ENCODE assay signal across 16 cellular contexts in the genomic region with DNA sequence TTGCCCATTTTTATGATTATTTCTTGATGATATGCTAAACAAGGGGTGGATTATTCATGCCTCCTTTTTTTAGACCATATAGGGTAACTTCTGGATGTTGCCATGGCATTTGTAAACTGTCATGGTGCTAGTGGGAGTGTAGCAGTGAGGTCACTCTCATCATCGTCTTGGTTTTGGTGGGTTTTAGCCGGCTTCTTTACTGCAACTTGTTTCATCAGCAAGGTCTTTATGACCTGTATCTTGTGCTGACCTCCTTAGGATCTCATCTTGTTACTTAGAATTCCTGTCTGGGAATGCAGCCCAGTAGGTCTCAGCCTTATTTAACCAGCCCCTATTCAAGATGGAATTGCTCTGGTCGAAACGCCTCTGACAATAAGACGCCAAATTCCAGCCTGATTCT. TPM values are rescaled to one million over a fixed set of nuclear protein-coding genes. Genes with fewer than 3 reads are reported as not detected.
"Had no signal": no experiment of that assay in that cellular context is flagged by ENCODE, and none has a peak within 500 bp of the region (broad histone marks: within the 10 kb centered on the region; RNA-seq: fewer than 3 reads in every experiment).

No MANE protein-coding gene starts in this region.

RNA-seq across cellular contexts. Expression of gene PSRC1, which starts 3.8 kb away (rescaled TPM):
- total RNA-seq: activated B cell treated with CpG ODN at 0.5 μM for 24 hours had no signal

RNA-seq across cellular contexts. Expression of gene MYBPHL, which starts 20.0 kb away (rescaled TPM):
- total RNA-seq: activated B cell treated with CpG ODN at 0.5 μM for 24 hours; activated CD4-positive, alpha-beta memory T cell treated with anti-CD3 and anti-CD28 coated beads for 36 hours; activated CD4-positive, alpha-beta T cell treated with anti-CD3 and anti-CD28 coated beads, Interleukin-2, amount 10 ng/mL, durations not matched to agents 24 days and 14 days; activated CD8-positive, alpha-beta memory T cell treated with anti-CD3 and anti-CD28 coated beads for 36 hours; activated CD8-positive, alpha-beta T cell treated with anti-CD3 and anti-CD28 coated beads for 36 hours; activated naive CD4-positive, alpha-beta T cell treated with anti-CD3 and anti-CD28 coated beads for 36 hours; activated naive CD4-positive, alpha-beta T cell treated with anti-CD3 and anti-CD28 coated beads, Interleukin-2, amount 50 U/mL, for 72 hours; activated naive CD8-positive, alpha-beta T cell treated with anti-CD3 and anti-CD28 coated beads for 36 hours; activated T-cell treated with anti-CD3 and anti-CD28 coated beads, Interleukin-2, amount 50 U/mL, for 4 hours; activated T-cell treated with anti-CD3 and anti-CD28 coated beads, Interleukin-2, amount 50 U/mL, for 72 hours; activated T-helper 1 cell treated with anti-CD3 and anti-CD28 coated beads, Interleukin-12 subunit alpha, Interleukin-12 subunit beta, Interleukin-2, Interleukin-4 antibody, amounts not matched to agents 30 ng/mL and 10 ng/mL and 1 ng/mL, durations not matched to agents 14 hours and 24 hours and 36 hours; activated T-helper 17 cell treated with anti-CD3 and anti-CD28 coated beads, Interleukin-2, amount 50 U/mL, for 72 hours; aorta; astrocyte; body of pancreas; cardiac muscle cell had no signal
- polyA plus RNA-seq: aorta, cardiac muscle cell had no signal
